ENCODE assay signal across 8 cellular contexts in genomic region chr7:30347226-30348082, GRCh38.
A peak's percentile ranks its signal among the peaks of the same experiment; 100 is the strongest.
DNase-seq lines count a peak whose midpoint lies in the region; ATAC-seq lines count a peak whose summit lies in the region.

No MANE protein-coding gene starts in this region.

- intact Hi-C loops in Right ventricle myocardium superior (cut with DNase I): no loop called here

- H3K27ac Mint-ChIP-seq in T-helper 17 cell: peak overlapping the region; percentile 97
- H3K27ac Mint-ChIP-seq in natural killer cell treated with Interleukin-12 subunit alpha and Interleukin-12 subunit beta and Interleukin-15 and Interleukin-18, amount 100 ng/mL, for 72 hours: peak overlapping the region; percentile 92 to 95

- H3K4me1 Mint-ChIP-seq in T-helper 17 cell: peaks cover 38% of the 10 kb centered on the region
- peaks cover 41 to 48% of the 10 kb centered on the region in 2 donors for H3K4me1 Mint-ChIP-seq in natural killer cell treated with Interleukin-12 subunit alpha and Interleukin-12 subunit beta and Interleukin-15 and Interleukin-18, amount 100 ng/mL, for 72 hours (ENCODE audit: low read depth in 2 of 2)

- ATAC-seq in GM18517 (IDR thresholded peaks at IDR 0.05; ENCODE audit: unreplicated experiment): peak; percentile 21
- ATAC-seq in HG02938 (IDR thresholded peaks at IDR 0.05; ENCODE audit: unreplicated experiment): peak; percentile 25
- peak; percentile 19 for ATAC-seq in T-helper 17 cell
- peak in 1 of 2 donors; percentile 32 for ATAC-seq in natural killer cell treated with Interleukin-12 subunit alpha and Interleukin-12 subunit beta and Interleukin-15 and Interleukin-18, amount 100 ng/mL, for 72 hours
- no peak for ATAC-seq in Right ventricle myocardium superior (ENCODE audit: poor library complexity)

- no peaks in the 10 kb centered on the region for H3K9me3 Mint-ChIP-seq in natural killer cell treated with Interleukin-12 subunit alpha and Interleukin-12 subunit beta and Interleukin-15 and Interleukin-18, amount 100 ng/mL, for 72 hours

- DNase-seq in T-helper 17 cell: no peak
- no peak for DNase-seq in natural killer cell treated with Interleukin-12 subunit alpha and Interleukin-12 subunit beta and Interleukin-15 and Interleukin-18, amount 100 ng/mL, for 72 hours (ENCODE audit: low spot score)
- no peak for DNase-seq in HCEC 1CT
- no peak for DNase-seq in anterior cingulate cortex (lab: John Stamatoyannopoulos, UW)
- no peak for DNase-seq in stimulated activated CD4-positive, alpha-beta T cell treated with anti-CD3 and anti-CD28 coated beads, Interleukin-4, amount 100 ng/mL, for 1 hour
- no peak for DNase-seq in Right ventricle myocardium superior

- no peaks in the 10 kb centered on the region for H3K27me3 Mint-ChIP-seq in T-helper 17 cell
- no peaks in the 10 kb centered on the region for H3K27me3 Mint-ChIP-seq in natural killer cell treated with Interleukin-12 subunit alpha and Interleukin-12 subunit beta and Interleukin-15 and Interleukin-18, amount 100 ng/mL, for 72 hours

- H3K4me3 Mint-ChIP-seq in T-helper 17 cell: peak overlapping the region; percentile 79
- H3K4me3 Mint-ChIP-seq in natural killer cell treated with Interleukin-12 subunit alpha and Interleukin-12 subunit beta and Interleukin-15 and Interleukin-18, amount 100 ng/mL, for 72 hours: peak overlapping the region; percentile 83

- no peaks in the 10 kb centered on the region for H3K36me3 Mint-ChIP-seq in T-helper 17 cell (ENCODE audit: low read depth)
- no peaks in the 10 kb centered on the region for H3K36me3 Mint-ChIP-seq in natural killer cell treated with Interleukin-12 subunit alpha and Interleukin-12 subunit beta and Interleukin-15 and Interleukin-18, amount 100 ng/mL, for 72 hours

- H3K9me3 ChIP-seq in T-helper 17 cell (ENCODE audit: control insufficient read depth, low read length, poor library complexity, severe bottlenecking): no peaks in the 10 kb centered on the region
